In the genomic region with DNA sequence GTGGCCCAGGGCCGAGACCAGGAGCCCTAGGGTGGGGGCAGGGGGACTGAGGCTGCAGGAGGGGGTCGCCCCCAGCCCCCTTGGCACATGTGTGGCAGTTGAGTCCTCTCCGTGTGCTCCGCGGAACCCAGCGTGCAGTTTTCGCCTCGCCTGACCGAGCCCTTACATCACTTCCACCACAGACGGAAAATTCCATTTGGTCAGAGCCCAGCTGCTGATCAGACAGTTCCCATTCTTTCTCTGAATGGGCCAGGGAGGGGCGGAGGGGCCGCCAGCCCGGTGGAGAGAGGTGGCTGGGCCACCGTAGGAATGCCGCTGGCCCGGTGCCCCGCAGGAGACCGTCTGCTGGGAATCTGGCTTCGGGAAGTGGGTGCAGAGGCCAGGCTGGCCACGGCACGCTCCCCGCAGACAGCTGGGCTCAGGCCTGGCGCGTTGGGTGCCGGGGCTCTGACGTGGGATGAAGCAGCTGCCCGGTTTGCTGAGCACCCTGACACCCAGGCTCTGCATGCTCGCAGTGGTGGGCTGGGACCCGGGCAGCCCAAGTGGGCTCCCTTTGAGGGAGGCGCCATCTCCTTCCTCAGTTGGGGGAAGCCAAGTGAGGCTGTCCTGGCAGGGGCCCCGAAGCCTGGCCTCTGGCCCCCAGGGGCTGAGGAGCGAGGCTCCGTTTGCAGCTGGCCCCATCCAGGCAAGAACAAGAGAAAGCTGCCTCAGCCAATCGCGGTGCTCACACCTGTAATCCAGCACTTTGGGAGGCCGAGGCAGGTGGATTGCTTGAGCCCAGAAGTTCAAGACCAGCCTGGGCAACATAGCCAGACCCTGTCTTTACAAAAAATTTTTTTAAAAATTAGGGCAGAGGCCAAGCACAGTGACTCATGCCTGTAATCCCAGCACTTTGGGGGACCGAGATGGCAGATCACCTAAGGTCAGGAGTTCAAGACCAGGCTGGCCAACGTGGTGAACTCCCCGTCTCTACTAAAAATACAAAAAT, we compare ENCODE assay signal across 1 cellular context.
TF ChIP-seq lines count a peak whose summit lies in the region.

No MANE protein-coding gene starts in this region.

TF ChIP-seq in HepG2, 621 proteins besides CTCF, POLR2A, EP300 and RAD21 (continued from another document and continues in another):
- no peak for TF ChIP-seq TBX3 (IDR thresholded peaks at IDR 0.05; ENCODE audit: borderline replicate concordance)
- peak; percentile 55 for TF ChIP-seq ATF3 (CRISPR knock-in tag; IDR thresholded peaks at IDR 0.05)
- no peak for TF ChIP-seq DNMT1 (CRISPR knock-in tag; IDR thresholded peaks at IDR 0.05)
- no peak for TF ChIP-seq ZFAT (CRISPR knock-in tag; conservative IDR thresholded peaks at IDR 0.05)
- TF ChIP-seq ZBTB7B (CRISPR knock-in tag; IDR thresholded peaks at IDR 0.05) = peak; percentile 64; the same call in 1 of the 2 replicates
- TF ChIP-seq GTF3A (CRISPR knock-in tag; conservative IDR thresholded peaks at IDR 0.05) = no peak
- no peak for TF ChIP-seq SNRNP70 (IDR thresholded peaks at IDR 0.05; ENCODE audit: low read depth, low read length)
- TF ChIP-seq ASH2L (IDR thresholded peaks at IDR 0.05; ENCODE audit: insufficient read length, low read depth, low read length) = no peak
- TF ChIP-seq ETV6 (CRISPR knock-in tag; conservative IDR thresholded peaks at IDR 0.05) = no peak
- peak; percentile 30; the same call in 1 of the 2 replicates for TF ChIP-seq STAG1 (CRISPR knock-in tag; IDR thresholded peaks at IDR 0.05)
- no peak for TF ChIP-seq FOXK2 (IDR thresholded peaks at IDR 0.05)
- no peak for TF ChIP-seq ZNF382 (CRISPR knock-in tag; IDR thresholded peaks at IDR 0.05; ENCODE audit: borderline replicate concordance)
- TF ChIP-seq BRD4 (CRISPR knock-in tag; IDR thresholded peaks at IDR 0.05) = no peak
- no peak for TF ChIP-seq POLR2AphosphoS5 (IDR thresholded peaks at IDR 0.05; ENCODE audit: low read depth, low read length)
- TF ChIP-seq ZFP90 (CRISPR knock-in tag; IDR thresholded peaks at IDR 0.05; ENCODE audit: borderline replicate concordance) = no peak
- TF ChIP-seq ZBTB7A (CRISPR knock-in tag; IDR thresholded peaks at IDR 0.05) = no peak
- no peak for TF ChIP-seq GPN1 (CRISPR knock-in tag; IDR thresholded peaks at IDR 0.05; ENCODE audit: borderline replicate concordance)
- TF ChIP-seq KIAA2018 (CRISPR knock-in tag; IDR thresholded peaks at IDR 0.05; ENCODE audit: borderline replicate concordance) = no peak
- no peak for TF ChIP-seq ZNF747 (CRISPR knock-in tag; IDR thresholded peaks at IDR 0.05; ENCODE audit: borderline replicate concordance)
- TF ChIP-seq HNF4A (CRISPR knock-in tag; IDR thresholded peaks at IDR 0.05) = peak; percentile 32
- TF ChIP-seq PLRG1 (conservative IDR thresholded peaks at IDR 0.05) = no peak
- no peak for TF ChIP-seq MIER2 (CRISPR knock-in tag; IDR thresholded peaks at IDR 0.05)
- TF ChIP-seq ZNF251 (CRISPR knock-in tag; IDR thresholded peaks at IDR 0.05) = no peak
- TF ChIP-seq MTA1 (CRISPR knock-in tag; IDR thresholded peaks at IDR 0.05; ENCODE audit: borderline replicate concordance) = peak; percentile 68; the same call in 1 of the 2 replicates
- 0 out of 2 replicates have a peak, but pooled peaks have one; percentile 51 for TF ChIP-seq ZNF317 (CRISPR knock-in tag; IDR thresholded peaks at IDR 0.05)
- TF ChIP-seq MED1 (CRISPR knock-in tag; IDR thresholded peaks at IDR 0.05) = no peak; the same call in 1 of the 2 replicates
- no peak for TF ChIP-seq ZNF619 (CRISPR knock-in tag; IDR thresholded peaks at IDR 0.05)
- TF ChIP-seq BRCA1 (CRISPR knock-in tag; IDR thresholded peaks at IDR 0.05) = no peak
- TF ChIP-seq TARDBP (CRISPR knock-in tag; IDR thresholded peaks at IDR 0.05) = peak; percentile 26; the same call in 1 of the 2 replicates
- TF ChIP-seq NFATC3 (CRISPR knock-in tag; IDR thresholded peaks at IDR 0.05) = no peak
- no peak for TF ChIP-seq ZNF569 (CRISPR knock-in tag; IDR thresholded peaks at IDR 0.05; ENCODE audit: borderline replicate concordance)
- no peak for TF ChIP-seq ZNF672 (CRISPR knock-in tag; IDR thresholded peaks at IDR 0.05)
- no peak for TF ChIP-seq ZNF598 (CRISPR knock-in tag; IDR thresholded peaks at IDR 0.05; ENCODE audit: borderline replicate concordance)
- TF ChIP-seq, protein P1, sequence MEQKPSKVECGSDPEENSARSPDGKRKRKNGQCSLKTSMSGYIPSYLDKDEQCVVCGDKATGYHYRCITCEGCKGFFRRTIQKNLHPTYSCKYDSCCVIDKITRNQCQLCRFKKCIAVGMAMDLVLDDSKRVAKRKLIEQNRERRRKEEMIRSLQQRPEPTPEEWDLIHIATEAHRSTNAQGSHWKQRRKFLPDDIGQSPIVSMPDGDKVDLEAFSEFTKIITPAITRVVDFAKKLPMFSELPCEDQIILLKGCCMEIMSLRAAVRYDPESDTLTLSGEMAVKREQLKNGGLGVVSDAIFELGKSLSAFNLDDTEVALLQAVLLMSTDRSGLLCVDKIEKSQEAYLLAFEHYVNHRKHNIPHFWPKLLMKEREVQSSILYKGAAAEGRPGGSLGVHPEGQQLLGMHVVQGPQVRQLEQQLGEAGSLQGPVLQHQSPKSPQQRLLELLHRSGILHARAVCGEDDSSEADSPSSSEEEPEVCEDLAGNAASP (CRISPR knock-in tag; IDR thresholded peaks at IDR 0.05; ENCODE audit: borderline replicate concordance) = peak; percentile 81
- TF ChIP-seq SOX6 (IDR thresholded peaks at IDR 0.05) = no peak
- peak; percentile 74 for TF ChIP-seq SOX6 (CRISPR knock-in tag; IDR thresholded peaks at IDR 0.05)
- TF ChIP-seq ARID3A (IDR thresholded peaks at IDR 0.05; ENCODE audit: low read depth, low read length) = no peak
- TF ChIP-seq GRHL1 (CRISPR knock-in tag; conservative IDR thresholded peaks at IDR 0.05) = no peak
- peak; percentile 70 for TF ChIP-seq MAX (IDR thresholded peaks at IDR 0.05)
- peak; percentile 58; the same call in 1 of the 2 replicates for TF ChIP-seq ZNF501 (CRISPR knock-in tag; IDR thresholded peaks at IDR 0.05)
- no peak for TF ChIP-seq CENPBD1 (CRISPR knock-in tag; IDR thresholded peaks at IDR 0.05; ENCODE audit: borderline replicate concordance, low read depth)
- TF ChIP-seq, protein P2, sequence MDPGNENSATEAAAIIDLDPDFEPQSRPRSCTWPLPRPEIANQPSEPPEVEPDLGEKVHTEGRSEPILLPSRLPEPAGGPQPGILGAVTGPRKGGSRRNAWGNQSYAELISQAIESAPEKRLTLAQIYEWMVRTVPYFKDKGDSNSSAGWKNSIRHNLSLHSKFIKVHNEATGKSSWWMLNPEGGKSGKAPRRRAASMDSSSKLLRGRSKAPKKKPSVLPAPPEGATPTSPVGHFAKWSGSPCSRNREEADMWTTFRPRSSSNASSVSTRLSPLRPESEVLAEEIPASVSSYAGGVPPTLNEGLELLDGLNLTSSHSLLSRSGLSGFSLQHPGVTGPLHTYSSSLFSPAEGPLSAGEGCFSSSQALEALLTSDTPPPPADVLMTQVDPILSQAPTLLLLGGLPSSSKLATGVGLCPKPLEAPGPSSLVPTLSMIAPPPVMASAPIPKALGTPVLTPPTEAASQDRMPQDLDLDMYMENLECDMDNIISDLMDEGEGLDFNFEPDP (CRISPR knock-in tag; conservative IDR thresholded peaks at IDR 0.05) = no peak
